ENCODE assay signal across 9 cellular contexts in genomic region chr16:2122934-2123694, GRCh38. TPM values are rescaled to one million over a fixed set of nuclear protein-coding genes. Genes with fewer than 3 reads are reported as not detected.
DNase-seq lines count a peak whose midpoint lies in the region; ATAC-seq, FAIRE-seq and TF ChIP-seq lines count a peak whose summit lies in the region.
"Not testable (repeated sequence)": the region's sequence is repeated elsewhere in the genome, so short reads cannot be mapped to it uniquely, and the experiment has no call there.
"Had no signal": no experiment of that assay in that cellular context is flagged by ENCODE, and none has a peak within 500 bp of the region (broad histone marks: within the 10 kb centered on the region; RNA-seq: fewer than 3 reads in every experiment).

No MANE protein-coding gene starts in this region.

- FAIRE-seq in keratinocyte (lab: Jason Lieb, UNC), result peak; percentile 59

- not testable (repeated sequence) for H2AFZ ChIP-seq in keratinocyte (ENCODE audit: control insufficient read depth, low read length)

- H3K9me3 ChIP-seq in RWPE2 (ENCODE audit: severe bottlenecking); esophagus muscularis mucosa; heart left ventricle; keratinocyte (ENCODE audit: control insufficient read depth, low read depth, low read length); ovary; thoracic aorta; vagina: not testable (repeated sequence)

- not testable (repeated sequence) for TF ChIP-seq CTCF in RWPE2 (IDR thresholded peaks at IDR 0.05; ENCODE audit: poor library complexity, severe bottlenecking); esophagus muscularis mucosa (IDR thresholded peaks at IDR 0.05); heart left ventricle (IDR thresholded peaks at IDR 0.05); keratinocyte (optimal IDR thresholded peaks at IDR 0.05 in 1 of 3, IDR thresholded peaks at IDR 0.05 in 1 of 3, conservative IDR thresholded peaks at IDR 0.05 in 1 of 3; ENCODE audit: extremely low read depth in 1 of 3, insufficient read depth in 2 of 3, low read length in 3 of 3); ovary (IDR thresholded peaks at IDR 0.05); thoracic aorta (IDR thresholded peaks at IDR 0.05); vagina (IDR thresholded peaks at IDR 0.05)

- not testable (repeated sequence) for H3K36me3 ChIP-seq in RWPE2 (ENCODE audit: low read depth); esophagus muscularis mucosa; heart left ventricle; keratinocyte (ENCODE audit: control insufficient read depth in 2 of 2, extremely low read depth in 1 of 2, insufficient read depth in 2 of 2, low read length in 2 of 2); ovary; thoracic aorta; vagina

- H3K27me3 ChIP-seq in RWPE2 (ENCODE audit: insufficient read depth, poor library complexity, severe bottlenecking); esophagus muscularis mucosa; heart left ventricle; keratinocyte (ENCODE audit: control insufficient read depth, extremely low read depth, insufficient read depth, low read length); ovary; thoracic aorta (replicated peaks; ENCODE audit: insufficient read depth); vagina: not testable (repeated sequence)

- not testable (repeated sequence) for DNase-seq in RWPE2 (ENCODE audit: low spot score); esophagus muscularis mucosa (ENCODE audit: extremely low spot score); heart left ventricle; keratinocyte (ENCODE audit: low read depth, low spot score); ovary; stimulated activated naive CD8-positive, alpha-beta T cell treated with anti-CD3 and anti-CD28 coated beads, Interleukin-15, Interleukin-2, amounts not matched to agents 100 U/mL and 50 U/mL, for 24 hours; thoracic aorta (ENCODE audit: low spot score); vagina (ENCODE audit: extremely low spot score in 2 of 2)

- not testable (repeated sequence) for ATAC-seq in RWPE2 (ENCODE audit: low read depth)
- ATAC-seq in heart left ventricle, result peak in 2 of 4 donors; percentile 3 to 16
- ATAC-seq in stimulated activated naive CD8-positive, alpha-beta T cell treated with anti-CD3 and anti-CD28 coated beads, Interleukin-15, Interleukin-2, amounts not matched to agents 100 U/mL and 50 U/mL, for 24 hours, result peak; percentile 7
- peak; percentile 45 for ATAC-seq in thoracic aorta (ENCODE audit: insufficient number of reproducible peaks, low FRiP score, low read depth)

- intact Hi-C loops in esophagus muscularis mucosa (cut with DNase I); heart left ventricle (cut with DNase I); ovary (cut with DNase I); vagina (cut with DNase I): not testable (repeated sequence)

- peaks cover 39% of the 10 kb centered on the region for H3K79me2 ChIP-seq in keratinocyte (ENCODE audit: control insufficient read depth, insufficient read depth, low read length)

- H3K27ac ChIP-seq in RWPE2 (ENCODE audit: poor library complexity, severe bottlenecking), result peak overlapping the region; percentile 99
- H3K27ac ChIP-seq in esophagus muscularis mucosa (replicated peaks in 1 of 4), result peak overlapping the region; percentile 96 to 98 (median 97)
- H3K27ac ChIP-seq in heart left ventricle, result peak overlapping the region; percentile 20 to 100 (median 98)
- peak overlapping the region; percentile 20 for H3K27ac ChIP-seq in keratinocyte (ENCODE audit: control insufficient read depth, insufficient read depth, low read length)
- H3K27ac ChIP-seq in ovary, result peak overlapping the region; percentile 38 to 96
- peak overlapping the region; percentile 95 to 100 for H3K27ac ChIP-seq in thoracic aorta
- H3K27ac ChIP-seq in vagina, result peak overlapping the region; percentile 96

- H3K4me1 ChIP-seq in RWPE2 (ENCODE audit: insufficient read depth, poor library complexity, severe bottlenecking) (peaks cover 20% of the 10 kb centered on the region), esophagus muscularis mucosa (peaks cover 67 to 97% (median 92%) of the 10 kb centered on the region in 4 donors), heart left ventricle (peaks cover 12 to 74% (median 59%) of the 10 kb centered on the region in 12 donors), keratinocyte (ENCODE audit: control insufficient read depth, extremely low read depth, insufficient read depth, low read length) (peaks cover 47% of the 10 kb centered on the region), ovary (ENCODE audit: insufficient read depth) (peaks cover 26% of the 10 kb centered on the region), thoracic aorta (ENCODE audit: control insufficient read depth in 1 of 2, low read depth in 2 of 2) (peaks cover 26 to 77% of the 10 kb centered on the region in 2 donors), vagina (peaks cover 74% of the 10 kb centered on the region)

- 15% methylated on average over 4 of the region's 26 CpGs for WGBS in esophagus muscularis mucosa
- 42 to 55% (median 45%) methylated on average over 8 to 21 of the region's 26 CpGs for WGBS in heart left ventricle, 4 donors
- 58 to 65% (median 62%) methylated on average over 15 to 24 of the region's 26 CpGs for WGBS in ovary, 3 donors

- peak overlapping the region; percentile 45 for H3K4me2 ChIP-seq in keratinocyte (ENCODE audit: control insufficient read depth, extremely low read depth, insufficient read depth, low read depth, low read length)

- H3K9me1 ChIP-seq in keratinocyte (ENCODE audit: control insufficient read depth, extremely low read depth, insufficient read depth, low read length), result not testable (repeated sequence)

- dilution Hi-C loops in keratinocyte (cut with MboI; ENCODE audit: extremely low pct_ligation_motif_present, low sequenced_read_pairs), result not testable (repeated sequence)

- H4K20me1 ChIP-seq in keratinocyte (ENCODE audit: control insufficient read depth, extremely low read depth, insufficient read depth, low read length), result not testable (repeated sequence)

- TF ChIP-seq EP300 in esophagus muscularis mucosa (IDR thresholded peaks at IDR 0.05); ovary (IDR thresholded peaks at IDR 0.05): not testable (repeated sequence)

- H3K4me3 ChIP-seq in RWPE2 (ENCODE audit: severe bottlenecking) (peak overlapping the region; percentile 16), esophagus muscularis mucosa (peak overlapping the region; percentile 22 to 50 (median 42)), heart left ventricle (peak overlapping the region in 7 of 12 donors; percentile 6 to 59 (median 15)), thoracic aorta (peak overlapping the region; percentile 77), vagina (peak overlapping the region in 1 of 2 donors; percentile 45)
- H3K4me3 ChIP-seq in keratinocyte (ENCODE audit: control insufficient read depth in 2 of 3, extremely low read depth in 1 of 3, insufficient read depth in 2 of 3, low read depth in 1 of 3, low read length in 3 of 3); ovary: not testable (repeated sequence)

- TF ChIP-seq POLR2A in esophagus muscularis mucosa (IDR thresholded peaks at IDR 0.05; ENCODE audit: low read depth); heart left ventricle (IDR thresholded peaks at IDR 0.05); ovary (IDR thresholded peaks at IDR 0.05); vagina (IDR thresholded peaks at IDR 0.05): not testable (repeated sequence)

- H3K9ac ChIP-seq in keratinocyte (ENCODE audit: control insufficient read depth, extremely low read depth, insufficient read depth, low read length), result peak overlapping the region; percentile 36

RNA-seq across cellular contexts. Expression of gene PKD1, which starts 12.6 kb away (rescaled TPM):
- total RNA-seq in esophagus muscularis mucosa, result 100 to 1,000 TPM; 297 to 459 (median 366) TPM
- 100 to 1,000 TPM in 6 of 9 donors, 10 to 100 TPM in 3; 64.9 to 441 (median 110) TPM for total RNA-seq in heart left ventricle
- polyA plus RNA-seq in heart left ventricle, result 100 to 1,000 TPM in 1 of 2 donors, 10 to 100 TPM in 1; 90.6 to 105 TPM
- polyA plus RNA-seq in keratinocyte, result 10.6 to 22.9 TPM (median 16.4 TPM) in 3 replicates
- polyA plus RNA-seq in keratinocyte (2011; ENCODE audit: low read depth), result 11.0 TPM
- polyA plus RNA-seq in keratinocyte (2011; cell fraction: cytosol; rRNA removed), result 3.8 and 11.5 TPM in 2 replicates
- 104 and 139 TPM in 2 replicates for polyA plus RNA-seq in keratinocyte (2011; cell fraction: nucleus; rRNA removed)
- polyA plus RNA-seq in keratinocyte (2012; ENCODE audit: low replicate concordance), result 19.6 and 30.4 TPM in 2 replicates
- polyA minus RNA-seq in keratinocyte, result 39.6 to 62.5 TPM (median 40.9 TPM) in 3 replicates
- polyA minus RNA-seq in keratinocyte (2011; cell fraction: cytosol; rRNA and poly(A)+ RNA removed), result 57.4 TPM
- 139 and 161 TPM in 2 replicates for polyA minus RNA-seq in keratinocyte (2011; cell fraction: nucleus; rRNA and poly(A)+ RNA removed)
- 100 to 1,000 TPM in 6 of 7 donors, 10 to 100 TPM in 1; 78.8 to 203 (median 145) TPM for total RNA-seq in ovary
- polyA plus RNA-seq in ovary, result 100 to 1,000 TPM in 1 of 2 donors, 1 to 10 TPM in 1; 8.7 to 113 TPM
- 1,000 to 10,000 TPM in 1 of 2 donors, 100 to 1,000 TPM in 1; 838 to 1,071 TPM for total RNA-seq in thoracic aorta
- total RNA-seq in vagina, result 153 TPM

RNA-seq across cellular contexts. Expression of gene RAB26, which starts 25.3 kb away (rescaled TPM):
- total RNA-seq in esophagus muscularis mucosa (not detected), heart left ventricle (1 to 10 TPM in 4 of 9 donors, under 1 TPM in 5; 0.36 to 5.0 (median 0.75) TPM), ovary (under 1 TPM in 2 of 7 donors, not detected in 5; 0.12 to 0.80 TPM), thoracic aorta (not detected), vagina (1.5 TPM)
- polyA plus RNA-seq in heart left ventricle (1 to 10 TPM in 1 of 2 donors, under 1 TPM in 1; 0.28 to 3.3 TPM), keratinocyte (0.44 to 0.91 TPM (median 0.58 TPM) in 3 replicates), ovary (under 1 TPM; 0.19 to 0.50 TPM)
- polyA plus RNA-seq in keratinocyte (2011; ENCODE audit: low read depth), result not detected
- 0.21 and 0.70 TPM in 2 replicates for polyA plus RNA-seq in keratinocyte (2011; cell fraction: cytosol; rRNA removed)
- 1.0 and 2.2 TPM in 2 replicates for polyA plus RNA-seq in keratinocyte (2011; cell fraction: nucleus; rRNA removed)
- 0.83 and 1.5 TPM in 2 replicates for polyA plus RNA-seq in keratinocyte (2012; ENCODE audit: low replicate concordance)
- polyA minus RNA-seq in keratinocyte, result 0.23 to 0.77 TPM in 2 of 3 replicates, not detected in the other
- not detected for polyA minus RNA-seq in keratinocyte (2011; cell fraction: cytosol; rRNA and poly(A)+ RNA removed)
- 0.74 and 1.2 TPM in 2 replicates for polyA minus RNA-seq in keratinocyte (2011; cell fraction: nucleus; rRNA and poly(A)+ RNA removed)
- total RNA-seq: CD4-positive, CD25-positive, alpha-beta regulatory T cell had no signal

RNA-seq across cellular contexts. Expression of gene TRAF7, which starts 32.5 kb away (rescaled TPM):
- total RNA-seq in esophagus muscularis mucosa, result 10 to 100 TPM; 42.6 to 64.5 (median 54.3) TPM
- total RNA-seq in heart left ventricle, result 10 to 100 TPM; 20.2 to 40.2 (median 27.0) TPM
- polyA plus RNA-seq in heart left ventricle, result 10 to 100 TPM; 12.2 to 39.5 TPM
- polyA plus RNA-seq in keratinocyte, result 38.4 to 52.1 TPM (median 45.9 TPM) in 3 replicates
- polyA plus RNA-seq in keratinocyte (2011; ENCODE audit: low read depth), result 28.3 TPM
- polyA plus RNA-seq in keratinocyte (2011; cell fraction: cytosol; rRNA removed), result 37.3 and 68.2 TPM in 2 replicates
- polyA plus RNA-seq in keratinocyte (2011; cell fraction: nucleus; rRNA removed), result 51.7 and 65.5 TPM in 2 replicates
- 41.9 and 72.5 TPM in 2 replicates for polyA plus RNA-seq in keratinocyte (2012; ENCODE audit: low replicate concordance)
- 54.2 to 122 TPM (median 60.8 TPM) in 3 replicates for polyA minus RNA-seq in keratinocyte
- polyA minus RNA-seq in keratinocyte (2011; cell fraction: cytosol; rRNA and poly(A)+ RNA removed), result 96.1 TPM
- 35.2 and 37.6 TPM in 2 replicates for polyA minus RNA-seq in keratinocyte (2011; cell fraction: nucleus; rRNA and poly(A)+ RNA removed)
- total RNA-seq in ovary, result 10 to 100 TPM; 20.5 to 68.0 (median 48.0) TPM
- polyA plus RNA-seq in ovary, result 10 to 100 TPM; 13.3 to 26.3 TPM
- 10 to 100 TPM; 34.1 to 54.8 TPM for total RNA-seq in thoracic aorta
- 38.8 TPM for total RNA-seq in vagina

Comparison
In these comparisons a context has a peak if more than half of its experiments do, and no peak if none do; other contexts are left out.
1. H3K27ac ChIP-seq: peak in every context shown above with its lines; median percentile 99 in RWPE2; 98 in heart left ventricle; 98 in thoracic aorta; 97 in esophagus muscularis mucosa; 96 in vagina; 67 in ovary; 20 in keratinocyte.